28 cellular contexts compared by ENCODE assay signal in genomic region chr6:32553037-32553742, GRCh38. TPM values are rescaled to one million over a fixed set of nuclear protein-coding genes. Genes with fewer than 3 reads are reported as not detected.
"Had no signal": no experiment of that assay in that cellular context is flagged by ENCODE, and none has a peak within 500 bp of the region (broad histone marks: within the 10 kb centered on the region; RNA-seq: fewer than 3 reads in every experiment).

No MANE protein-coding gene starts in this region.

- H3K27ac ChIP-seq: breast epithelium, heart left ventricle, left ventricle myocardium inferior, thoracic aorta, uterus had no signal

- H3K36me3 ChIP-seq: breast epithelium, heart left ventricle, left ventricle myocardium inferior, thoracic aorta, uterus had no signal

- H3K9me3 Mint-ChIP-seq: activated CD8-positive, alpha-beta T cell treated with anti-CD3 and anti-CD28 coated beads for 36 hours; activated naive CD4-positive, alpha-beta T cell treated with anti-CD3 and anti-CD28 coated beads, Interleukin-2, amount 50 U/mL, for 24 hours; activated naive CD8-positive, alpha-beta T cell treated with anti-CD3 and anti-CD28 coated beads, Interleukin-2, amount 50 U/mL, for 24 hours; activated T-cell treated with anti-CD3 and anti-CD28 coated beads, Interleukin-2, amount 50 U/mL, for 4 hours; activated T-helper 17 cell treated with anti-CD3 and anti-CD28 coated beads, Interleukin-2, amount 50 U/mL, for 72 hours; central memory CD8-positive, alpha-beta T cell; dendritic cell treated with granulocyte-macrophage colony-stimulating factor and Interleukin-4, amounts not matched to agents 40 ng/mL and 50 ng/mL, for 4 days; mesothelial cell of epicardium; naive thymus-derived CD8-positive, alpha-beta T cell; neural crest cell; stimulated activated naive CD8-positive, alpha-beta T cell treated with anti-CD3 and anti-CD28 coated beads, Interleukin-15, Interleukin-2, amounts not matched to agents 100 ng/mL and 50 ng/mL, for 24 hours had no signal

- H3K27me3 Mint-ChIP-seq: activated T-helper 17 cell treated with anti-CD3 and anti-CD28 coated beads, Interleukin-2, amount 50 U/mL, for 72 hours; stimulated activated naive CD8-positive, alpha-beta T cell treated with anti-CD3 and anti-CD28 coated beads, Interleukin-15, Interleukin-2, amounts not matched to agents 100 ng/mL and 50 ng/mL, for 24 hours had no signal

- H3K4me3 Mint-ChIP-seq: activated CD4-positive, alpha-beta T cell treated with anti-CD3 and anti-CD28 coated beads, Interleukin-2, amount 10 ng/mL, durations not matched to agents 7 days and 5 days; activated CD8-positive, alpha-beta T cell treated with anti-CD3 and anti-CD28 coated beads for 36 hours; activated naive CD4-positive, alpha-beta T cell treated with anti-CD3 and anti-CD28 coated beads, Interleukin-2, amount 50 U/mL, for 24 hours; activated naive CD8-positive, alpha-beta T cell treated with anti-CD3 and anti-CD28 coated beads, Interleukin-2, amount 50 U/mL, for 24 hours; activated T-cell treated with anti-CD3 and anti-CD28 coated beads, Interleukin-2, amount 50 U/mL, for 4 hours; activated T-helper 17 cell treated with anti-CD3 and anti-CD28 coated beads, Interleukin-2, amount 50 U/mL, for 72 hours; central memory CD8-positive, alpha-beta T cell; dendritic cell treated with granulocyte-macrophage colony-stimulating factor and Interleukin-4, amounts not matched to agents 40 ng/mL and 50 ng/mL, for 4 days; endodermal cell; mesothelial cell of epicardium; naive thymus-derived CD8-positive, alpha-beta T cell; neural crest cell; stimulated activated naive CD8-positive, alpha-beta T cell treated with anti-CD3 and anti-CD28 coated beads, Interleukin-15, Interleukin-2, amounts not matched to agents 100 ng/mL and 50 ng/mL, for 24 hours had no signal

- H3K27ac Mint-ChIP-seq: activated CD4-positive, alpha-beta T cell treated with anti-CD3 and anti-CD28 coated beads, Interleukin-2, amount 10 ng/mL, durations not matched to agents 7 days and 5 days; activated CD8-positive, alpha-beta T cell treated with anti-CD3 and anti-CD28 coated beads for 36 hours; activated naive CD4-positive, alpha-beta T cell treated with anti-CD3 and anti-CD28 coated beads, Interleukin-2, amount 50 U/mL, for 24 hours; activated naive CD8-positive, alpha-beta T cell treated with anti-CD3 and anti-CD28 coated beads, Interleukin-2, amount 50 U/mL, for 24 hours; activated T-helper 17 cell treated with anti-CD3 and anti-CD28 coated beads, Interleukin-2, amount 50 U/mL, for 72 hours; dendritic cell treated with granulocyte-macrophage colony-stimulating factor and Interleukin-4, amounts not matched to agents 40 ng/mL and 50 ng/mL, for 4 days; endodermal cell; mesothelial cell of epicardium; naive thymus-derived CD8-positive, alpha-beta T cell; stimulated activated naive CD8-positive, alpha-beta T cell treated with anti-CD3 and anti-CD28 coated beads, Interleukin-15, Interleukin-2, amounts not matched to agents 100 ng/mL and 50 ng/mL, for 24 hours had no signal

- ATAC-seq: activated CD8-positive, alpha-beta T cell treated with anti-CD3 and anti-CD28 coated beads for 36 hours; activated naive CD8-positive, alpha-beta T cell treated with anti-CD3 and anti-CD28 coated beads, Interleukin-2, amount 50 U/mL, for 24 hours; activated T-cell treated with anti-CD3 and anti-CD28 coated beads, Interleukin-2, amount 50 U/mL, for 4 hours; activated T-helper 17 cell treated with anti-CD3 and anti-CD28 coated beads, Interleukin-2, amount 50 U/mL, for 72 hours; esophagus mucosa; heart left ventricle; naive thymus-derived CD8-positive, alpha-beta T cell; right cardiac atrium had no signal

- H3K4me3 ChIP-seq: breast epithelium, heart left ventricle, left ventricle myocardium inferior, thoracic aorta, uterus had no signal

- DNase-seq: activated CD4-positive, alpha-beta T cell treated with anti-CD3 and anti-CD28 coated beads for 1 hour; activated CD4-positive, alpha-beta T cell treated with anti-CD3 and anti-CD28 coated beads, Interleukin-2, amount 10 ng/mL, durations not matched to agents 7 days and 5 days; activated CD8-positive, alpha-beta T cell treated with anti-CD3 and anti-CD28 coated beads for 36 hours; activated naive CD8-positive, alpha-beta T cell treated with anti-CD3 and anti-CD28 coated beads, Interleukin-2, amount 50 U/mL, for 24 hours; activated T-cell treated with anti-CD3 and anti-CD28 coated beads, Interleukin-2, amount 50 U/mL, for 4 hours; amygdala; endodermal cell; foreskin fibroblast; heart left ventricle; kidney glomerular epithelial cell; left ventricle myocardium inferior; naive thymus-derived CD8-positive, alpha-beta T cell; posterior cingulate gyrus; right cardiac atrium; stimulated activated CD4-positive, alpha-beta T cell treated with anti-CD3 and anti-CD28 coated beads, Interleukin-2, amount 100 ng/mL, for 48 hours; T-helper 2 cell; trophoblast cell; uterus had no signal

- H3K9me3 ChIP-seq: breast epithelium, heart left ventricle, left ventricle myocardium inferior, thoracic aorta, uterus had no signal

- H3K27me3 ChIP-seq: breast epithelium, heart left ventricle, uterus had no signal

- H3K4me1 Mint-ChIP-seq: activated naive CD4-positive, alpha-beta T cell treated with anti-CD3 and anti-CD28 coated beads, Interleukin-2, amount 50 U/mL, for 24 hours; activated naive CD8-positive, alpha-beta T cell treated with anti-CD3 and anti-CD28 coated beads, Interleukin-2, amount 50 U/mL, for 24 hours; activated T-helper 17 cell treated with anti-CD3 and anti-CD28 coated beads, Interleukin-2, amount 50 U/mL, for 72 hours; neural crest cell had no signal

- H3K36me3 Mint-ChIP-seq: activated naive CD4-positive, alpha-beta T cell treated with anti-CD3 and anti-CD28 coated beads, Interleukin-2, amount 50 U/mL, for 24 hours; mesothelial cell of epicardium; naive thymus-derived CD8-positive, alpha-beta T cell had no signal

- H3K4me1 ChIP-seq: breast epithelium, heart left ventricle, left ventricle myocardium inferior, uterus had no signal

RNA-seq across cellular contexts. Expression of gene HLA-DRB5, which starts 23.1 kb away (rescaled TPM):
- total RNA-seq: esophagus mucosa, neural crest cell had no signal
